11 cellular contexts compared by ENCODE assay signal in the genomic region with DNA sequence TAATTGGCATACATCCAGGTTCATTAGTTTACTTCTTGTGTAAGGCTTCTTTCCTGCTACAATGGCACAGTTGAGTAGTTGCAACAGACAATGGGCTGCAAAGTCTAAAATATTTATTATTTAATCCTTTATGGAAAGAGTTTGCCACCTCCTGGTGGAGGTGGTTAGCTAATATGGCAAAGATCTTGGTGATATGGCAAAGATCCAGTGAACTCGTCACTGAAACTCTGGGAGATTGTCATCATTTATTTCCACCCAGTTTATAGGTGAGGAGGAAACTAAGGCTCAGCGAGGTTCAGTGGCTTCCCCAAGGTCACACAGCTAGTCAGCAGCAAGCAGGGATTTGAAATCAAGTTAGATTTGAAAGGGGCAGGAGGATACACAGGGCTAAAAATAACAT. TPM values are rescaled to one million over a fixed set of nuclear protein-coding genes. Genes with fewer than 3 reads are reported as not detected.
DNase-seq lines count a peak whose midpoint lies in the region; ATAC-seq, FAIRE-seq and TF ChIP-seq lines count a peak whose summit lies in the region.
"Had no signal": no experiment of that assay in that cellular context is flagged by ENCODE, and none has a peak within 500 bp of the region (broad histone marks: within the 10 kb centered on the region; RNA-seq: fewer than 3 reads in every experiment).

No MANE protein-coding gene starts in this region.

- no peaks in the 10 kb centered on the region for H3K36me3 Mint-ChIP-seq in astrocyte (ENCODE audit: low read depth, unreplicated experiment)

- H3K4me3 ChIP-seq in astrocyte (ENCODE audit: insufficient read depth, low read depth, low read length) (no peak overlapping the region), HepG2 (replicated peaks in 1 of 3; ENCODE audit: insufficient read depth in 1 of 3, low read depth in 2 of 3, low read length in 3 of 3) (no peak overlapping the region)

- WGBS in HepG2 (ENCODE audit: low lambda C conversion rate): 5% methylated on average over 2 of the region's 2 CpGs

- no peaks in the 10 kb centered on the region for H3K27me3 Mint-ChIP-seq in astrocyte (ENCODE audit: low read depth, unreplicated experiment)

- FAIRE-seq in astrocyte (lab: Jason Lieb, UNC) (peak; percentile 45), HepG2 (lab: Jason Lieb, UNC) (no peak)

- BruUV-seq in HepG2 (replicated peaks; lab: Mats Ljungman, UMichigan): no TSS peak

- no peaks in the 10 kb centered on the region for H3K9me3 ChIP-seq in astrocyte (ENCODE audit: insufficient read depth, low read depth, low read length)
- H3K9me3 ChIP-seq in HepG2 (ENCODE audit: low read length): no peaks in the 10 kb centered on the region

- H3K4me2 ChIP-seq in astrocyte (ENCODE audit: low read length): no peak overlapping the region
- no peak overlapping the region for H3K4me2 ChIP-seq in HepG2 (ENCODE audit: low read depth, low read length)

- H3K27me3 ChIP-seq in astrocyte (ENCODE audit: insufficient read depth, low read length) (no peaks in the 10 kb centered on the region), HepG2 (ENCODE audit: control insufficient read depth in 1 of 2, insufficient read depth in 2 of 2, low read length in 2 of 2) (peaks cover 1 to 19% of the 10 kb centered on the region in 2 experiments; a peak in 2 of 5 replicates)

- H2AFZ ChIP-seq in astrocyte (ENCODE audit: low read depth, low read length) (no peak overlapping the region), HepG2 (ENCODE audit: low read length) (no peak overlapping the region)

- TF ChIP-seq CTCF in AG09319 (IDR thresholded peaks at IDR 0.05; ENCODE audit: low read depth, low read length) (peak; percentile 22), GM12872 (IDR thresholded peaks at IDR 0.05; ENCODE audit: insufficient read depth, low read depth, low read length) (peak; percentile 28; the same call in 1 of the 3 replicates), astrocyte (IDR thresholded peaks at IDR 0.05; ENCODE audit: insufficient read depth, low read depth, low read length) (peak; percentile 27), HepG2 (CRISPR knock-in tag; IDR thresholded peaks at IDR 0.05) (0 out of 2 replicates have a peak, but pooled peaks have one; percentile 13)

- H3K27ac ChIP-seq in astrocyte (ENCODE audit: low read depth, low read length) (no peak overlapping the region), HepG2 (ENCODE audit: extremely low read length, insufficient read depth, low read length) (no peak overlapping the region)

- H4K20me1 ChIP-seq in astrocyte (ENCODE audit: insufficient read depth, low read length) (no peaks in the 10 kb centered on the region), HepG2 (ENCODE audit: insufficient read depth, low read length) (no peaks in the 10 kb centered on the region)

- no peaks in the 10 kb centered on the region for H3K79me2 ChIP-seq in astrocyte (ENCODE audit: insufficient read depth, low read length)
- no peaks in the 10 kb centered on the region for H3K79me2 ChIP-seq in HepG2 (ENCODE audit: insufficient read depth, low read length)

- H3K4me1 Mint-ChIP-seq in astrocyte (ENCODE audit: low read depth, unreplicated experiment): peaks cover 4% of the 10 kb centered on the region

- CTCF ChIA-PET in HepG2 (lab: Yijun Ruan, JAX; ENCODE audit: low intra/inter-chr PET ratio, low total read pairs): interaction anchor here (1.2 to 1.7 kb wide), 2 partner anchors 59 to 88 kb away, joined by 3 to 8 read pairs; no protein-coding TSS in a partner anchor

- in situ Hi-C loops in HepG2 (cut with HindIII; ENCODE audit: extremely low pct_ligation_motif_present, low pct_unique_long_range_greater_than_20kb): no loop called here

- DNase-seq in AG09319 (ENCODE audit: extremely low read depth, low read depth): no peak
- DNase-seq in astrocyte (ENCODE audit: low read depth): no peak
- DNase-seq in HepG2 (ENCODE audit: low spot score): no peak
- no peak for DNase-seq in stimulated activated CD4-positive, alpha-beta T cell treated with anti-CD3 and anti-CD28 coated beads, Interleukin-1b, Interleukin-23, amount 100 ng/mL, for 48 hours
- DNase-seq: amniotic stem cell, Right ventricle myocardium superior, substantia nigra had no signal

- ATAC-seq in HepG2 (no peak), HG03460 (IDR thresholded peaks at IDR 0.05; ENCODE audit: unreplicated experiment) (no peak), GM19397 (IDR thresholded peaks at IDR 0.05; ENCODE audit: unreplicated experiment) (no peak), GM21737 (IDR thresholded peaks at IDR 0.05; ENCODE audit: unreplicated experiment) (no peak)

- H3K36me3 ChIP-seq in astrocyte (ENCODE audit: insufficient read depth, low read length) (no peaks in the 10 kb centered on the region), HepG2 (replicated peaks in 1 of 2; ENCODE audit: control insufficient read depth in 1 of 2, insufficient read depth in 2 of 2, low read length in 2 of 2) (no peaks in the 10 kb centered on the region)

- H3K9me3 Mint-ChIP-seq in astrocyte (ENCODE audit: unreplicated experiment): no peaks in the 10 kb centered on the region

- H3K4me1 ChIP-seq in astrocyte (ENCODE audit: insufficient read depth, low read length) (peaks cover 5% of the 10 kb centered on the region), HepG2 (ENCODE audit: insufficient read depth, low read length) (no peaks in the 10 kb centered on the region)

- intact Hi-C loops in HepG2 (cut with micrococcal nuclease; ENCODE audit: unreplicated experiment): no loop called here

- TF ChIP-seq RAD21 in HepG2 (CRISPR knock-in tag; IDR thresholded peaks at IDR 0.05): no peak

- H3K4me3 Mint-ChIP-seq in astrocyte (ENCODE audit: unreplicated experiment): no peak overlapping the region

- TF ChIP-seq POLR2A in HepG2 (IDR thresholded peaks at IDR 0.05; ENCODE audit: insufficient read depth in 1 of 2, low read depth in 2 of 2, low read length in 2 of 2): no peak

- H3K9ac ChIP-seq in astrocyte (ENCODE audit: low read length) (no peak overlapping the region), HepG2 (ENCODE audit: insufficient read depth, low read depth, low read length) (no peak overlapping the region)

- POLR2A ChIA-PET in HepG2 (lab: Yijun Ruan, JAX): no interaction called here

- TF ChIP-seq EP300 in HepG2 (IDR thresholded peaks at IDR 0.05; ENCODE audit: low read depth in 2 of 2, low read length in 2 of 2): no peak
- TF ChIP-seq EP300 in HepG2 (CRISPR knock-in tag; IDR thresholded peaks at IDR 0.05; ENCODE audit: borderline replicate concordance): no peak

- H3K27ac Mint-ChIP-seq in astrocyte (ENCODE audit: unreplicated experiment): no peak overlapping the region

TF ChIP-seq in HepG2, 621 proteins besides CTCF, POLR2A, EP300 and RAD21:
- TF ChIP-seq CEBPB (IDR thresholded peaks at IDR 0.05; ENCODE audit: borderline replicate concordance, low read depth, low read length) (no peak), STAG1 (CRISPR knock-in tag; IDR thresholded peaks at IDR 0.05) (peak; percentile 37; the same call in 1 of the 2 replicates), ZNF768 (CRISPR knock-in tag; IDR thresholded peaks at IDR 0.05) (peak; percentile 43; the same call in 1 of the 2 replicates)

RNA-seq across cellular contexts. Expression of a gene that starts 16.1 kb away (rescaled TPM):
- 34.2 and 39.6 TPM in 2 replicates for total RNA-seq in astrocyte
- 16.3 and 16.7 TPM in 2 replicates for total RNA-seq in HepG2 (2016; rRNA removed; fragmentation: Illumina TruSeq; extraction: Trizol)
- total RNA-seq in HepG2 (2016; cell fraction: cytosol; rRNA removed; fragmentation: Illumina TruSeq; extraction: Trizol; ENCODE audit: low read depth): 1.4 and 1.9 TPM in 2 replicates
- total RNA-seq in HepG2 (2016; cell fraction: insoluble cytoplasmic fraction; rRNA removed; fragmentation: Illumina TruSeq; extraction: Trizol): 12.2 and 17.7 TPM in 2 replicates
- total RNA-seq in HepG2 (2016; cell fraction: membrane; rRNA removed; fragmentation: Illumina TruSeq; extraction: Trizol): 3.8 and 4.9 TPM in 2 replicates
- total RNA-seq in HepG2 (2016; cell fraction: nucleus; rRNA removed; fragmentation: Illumina TruSeq; extraction: Trizol): 10.0 and 11.1 TPM in 2 replicates
- polyA plus RNA-seq in HepG2 (2011; rRNA removed): 6.9 and 7.3 TPM in 2 replicates
- 8.4 and 12.3 TPM in 2 replicates for polyA plus RNA-seq in HepG2 (2011; cell fraction: cytosol; rRNA removed)
- polyA plus RNA-seq in HepG2 (2011; cell fraction: nucleus; rRNA removed): 21.1 and 21.8 TPM in 2 replicates
- polyA plus RNA-seq in HepG2 (2012): 5.7 and 8.6 TPM in 2 replicates
- polyA plus RNA-seq in HepG2 (2016; cell fraction: cytosol; fragmentation: Illumina TruSeq; extraction: Trizol; ENCODE audit: low read depth): 0.47 and 1.00 TPM in 2 replicates
- 9.4 and 11.8 TPM in 2 replicates for polyA plus RNA-seq in HepG2 (2016; cell fraction: insoluble cytoplasmic fraction; fragmentation: Illumina TruSeq; extraction: Trizol; ENCODE audit: low read depth)
- 1.5 and 1.6 TPM in 2 replicates for polyA plus RNA-seq in HepG2 (2016; cell fraction: membrane; fragmentation: Illumina TruSeq; extraction: Trizol; ENCODE audit: low read depth)
- polyA plus RNA-seq in HepG2 (2016; cell fraction: nucleus; fragmentation: Illumina TruSeq; extraction: Trizol; ENCODE audit: insufficient read depth, low read depth): 13.9 and 14.1 TPM in 2 replicates
- polyA minus RNA-seq in HepG2 (2011; rRNA and poly(A)+ RNA removed; ENCODE audit: low replicate concordance): 2.4 and 21.3 TPM in 2 replicates
- polyA minus RNA-seq in HepG2 (2011; cell fraction: cytosol; rRNA and poly(A)+ RNA removed): 10.2 and 10.5 TPM in 2 replicates
- 4.0 and 6.3 TPM in 2 replicates for polyA minus RNA-seq in HepG2 (2011; cell fraction: nucleus; rRNA and poly(A)+ RNA removed)
